In the genomic region with DNA sequence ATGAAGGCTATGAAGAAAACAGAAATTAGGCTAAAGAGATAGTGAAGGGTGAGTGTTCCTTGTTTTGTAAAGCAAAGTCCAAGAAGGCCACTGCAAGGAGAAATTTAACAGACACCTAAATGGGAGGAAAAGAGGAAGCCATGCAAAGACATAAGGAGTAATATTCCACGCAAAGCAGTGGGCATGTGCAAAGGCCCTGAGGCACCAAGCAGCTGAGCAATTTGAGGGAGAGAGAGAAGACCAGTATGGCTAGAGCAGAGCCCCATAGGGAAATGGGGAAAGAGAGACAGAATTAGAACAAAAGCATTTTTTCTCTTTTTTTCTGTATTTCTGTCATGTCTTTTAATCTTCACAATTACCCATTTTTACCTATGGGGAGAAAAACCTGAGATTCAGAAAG, we compare ENCODE assay signal across 19 cellular contexts.
"Had no signal": no experiment of that assay in that cellular context is flagged by ENCODE, and none has a peak within 500 bp of the region (broad histone marks: within the 10 kb centered on the region; RNA-seq: fewer than 3 reads in every experiment).

No MANE protein-coding gene starts in this region.

- DNase-seq: dermis blood vessel endothelial cell; dorsolateral prefrontal cortex; effector CD4-positive, alpha-beta T cell; effector memory CD4-positive, alpha-beta T cell; foreskin fibroblast; foreskin melanocyte; gastrocnemius medialis; glutamatergic neuron; head of caudate nucleus; heart right ventricle; hippocampal formation; left cardiac atrium; left lung; left ventricle myocardium superior; lower lobe of right lung; mucosa of descending colon; naive B cell had no signal

- H3K9me3 ChIP-seq: esophagus muscularis mucosa, gastrocnemius medialis, heart right ventricle, left lung, lower lobe of right lung, mucosa of descending colon had no signal

- H3K27ac ChIP-seq: coronary artery, dorsolateral prefrontal cortex, esophagus muscularis mucosa, gastrocnemius medialis, heart right ventricle, left lung, lower lobe of right lung had no signal

- H3K27me3 ChIP-seq: dorsolateral prefrontal cortex, esophagus muscularis mucosa, gastrocnemius medialis, heart right ventricle, left lung had no signal

- ATAC-seq: gastrocnemius medialis, heart right ventricle, left cardiac atrium, left lung, left ventricle myocardium superior, lower lobe of right lung, mucosa of descending colon had no signal

- H3K36me3 ChIP-seq: esophagus muscularis mucosa, gastrocnemius medialis, heart right ventricle, left lung, lower lobe of right lung had no signal

- H3K4me1 ChIP-seq: esophagus muscularis mucosa, gastrocnemius medialis, heart right ventricle, left lung, lower lobe of right lung had no signal

- H3K4me3 ChIP-seq: coronary artery, dorsolateral prefrontal cortex, esophagus muscularis mucosa, gastrocnemius medialis, heart right ventricle, left lung, lower lobe of right lung, mucosa of descending colon had no signal
